In the genomic region with DNA sequence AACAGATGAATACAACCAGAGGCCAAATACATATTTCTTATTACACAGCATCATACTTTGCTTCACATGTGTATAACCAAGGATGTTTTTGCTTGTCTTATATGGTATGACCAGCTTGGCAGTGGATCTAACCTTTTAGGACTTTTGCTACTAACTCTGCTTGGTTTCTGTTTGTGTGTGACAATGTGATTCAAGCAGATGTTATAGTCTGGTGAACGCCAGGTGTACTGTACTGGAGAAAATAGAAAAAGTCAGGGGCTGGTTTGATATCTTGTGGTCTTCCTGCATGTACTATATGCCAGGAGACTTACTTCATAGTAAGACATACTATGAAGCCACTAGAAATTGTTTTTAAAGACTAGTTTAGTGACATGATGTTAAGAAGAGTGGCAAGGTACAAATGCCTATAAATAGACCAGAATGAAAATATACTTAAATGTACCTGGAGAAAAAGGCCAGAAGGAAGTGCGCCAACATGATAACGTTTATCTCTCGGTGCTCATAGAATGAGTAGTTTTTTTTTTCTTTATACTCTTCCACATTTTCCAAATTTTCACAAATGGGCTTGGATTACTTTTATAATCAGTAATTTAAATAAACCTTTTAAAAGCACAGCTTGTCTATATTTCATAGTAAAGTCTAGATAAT, we compare ENCODE assay signal across 23 cellular contexts.
DNase-seq lines count a peak whose midpoint lies in the region; ATAC-seq, FAIRE-seq and TF ChIP-seq lines count a peak whose summit lies in the region.
"Had no signal": no experiment of that assay in that cellular context is flagged by ENCODE, and none has a peak within 500 bp of the region (broad histone marks: within the 10 kb centered on the region; RNA-seq: fewer than 3 reads in every experiment).

No MANE protein-coding gene starts in this region.

- CTCF ChIA-PET in A549 (lab: Yijun Ruan, JAX) = interaction anchor here (0.6 to 1.1 kb wide), 8 partner anchors 12 to 1275 kb away, joined by 3 to 4 read pairs (median 3); no protein-coding TSS in a partner anchor
- CTCF ChIA-PET in Calu3 (lab: Charles Lee) = interaction anchor here (0.6 to 1.2 kb wide), 12 partner anchors 11 to 284 kb away, joined by 3 to 11 read pairs (median 3); no protein-coding TSS in a partner anchor

- H3K79me2 ChIP-seq in OCI-LY1 (ENCODE audit: insufficient read depth, low read length) (peaks cover 13% of the 10 kb centered on the region; the same call in 1 of the 2 replicates), hepatocyte (peaks cover 54% of the 10 kb centered on the region)

- H3K4me2 ChIP-seq in A549 (peak overlapping the region; percentile 56), OCI-LY1 (ENCODE audit: low read length) (peak overlapping the region; percentile 51), hepatocyte (peak overlapping the region; percentile 47)
- H3K4me2 ChIP-seq: neural progenitor cell had no signal

- H3K9me3 ChIP-seq in A549 = no peaks in the 10 kb centered on the region
- no peaks in the 10 kb centered on the region for H3K9me3 ChIP-seq in OCI-LY1 (ENCODE audit: low read length)
- H3K9me3 ChIP-seq in hepatocyte (ENCODE audit: low read depth) = no peaks in the 10 kb centered on the region
- no peaks in the 10 kb centered on the region for H3K9me3 ChIP-seq in aorta (ENCODE audit: control insufficient read depth, low read length)

- TF ChIP-seq POLR2A in A549 (IDR thresholded peaks at IDR 0.05; ENCODE audit: low read length) = no peak

- DNase-seq in A549 (ENCODE audit: low read depth in 1 of 2, low spot score in 1 of 2) (no peak), Calu3 (no peak), hepatocyte (ENCODE audit: low spot score) (no peak), GM10266 (ENCODE audit: extremely low spot score) (no peak), aorta (no peak)
- no peak for DNase-seq in activated CD8-positive, alpha-beta memory T cell treated with anti-CD3 and anti-CD28 coated beads, Interleukin-2, amount 50 U/mL, for 4 hours
- DNase-seq: activated gamma-delta T cell; foreskin fibroblast; hypothalamus; kidney; mesenchymal stem cell; NCI-H1436 treated with DMSO at 0.1 percent for 48 hours; NCI-H226; stimulated activated CD8-positive, alpha-beta memory T cell treated with anti-CD3 and anti-CD28 coated beads, Interleukin-4, amount 100 ng/mL, for 48 hours; WERI-Rb-1 had no signal

- no peak overlapping the region for H3K4me3 ChIP-seq in A549
- peak overlapping the region; percentile 7 for H3K4me3 ChIP-seq in OCI-LY1 (ENCODE audit: low read depth, low read length, poor library complexity, severe bottlenecking)
- no peak overlapping the region for H3K4me3 ChIP-seq in hepatocyte
- no peak overlapping the region for H3K4me3 ChIP-seq in aorta (ENCODE audit: low read length in 2 of 2)
- H3K4me3 ChIP-seq: neural progenitor cell had no signal

- H3F3A ChIP-seq in OCI-LY1 (ENCODE audit: insufficient read depth, low read length) = no peaks in the 10 kb centered on the region

- ATAC-seq in A549 (no peak), HG02938 (IDR thresholded peaks at IDR 0.05; ENCODE audit: unreplicated experiment) (no peak), aorta (ENCODE audit: low FRiP score) (no peak)

- H3K9me3 Mint-ChIP-seq in Calu3 (ENCODE audit: low read depth, unreplicated experiment) = peaks cover 3% of the 10 kb centered on the region
- H3K9me3 Mint-ChIP-seq: neural progenitor cell had no signal

- no peak for TF ChIP-seq RAD21 in A549 (conservative IDR thresholded peaks at IDR 0.05 in 1 of 2, IDR thresholded peaks at IDR 0.05 in 1 of 2)

- BruUV-seq in Calu3 (replicated peaks; lab: Mats Ljungman, UMichigan) = TSS peak; percentile 70

- H3K27me3 ChIP-seq in OCI-LY1 (ENCODE audit: insufficient read depth, low read length) = no peaks in the 10 kb centered on the region
- H3K27me3 ChIP-seq in hepatocyte = no peaks in the 10 kb centered on the region
- no peaks in the 10 kb centered on the region for H3K27me3 ChIP-seq in aorta (ENCODE audit: control insufficient read depth in 1 of 2, insufficient read depth in 2 of 2, low read length in 1 of 2)
- H3K27me3 ChIP-seq: neural progenitor cell had no signal

- H3K27me3 Mint-ChIP-seq in Calu3 (ENCODE audit: unreplicated experiment) = no peaks in the 10 kb centered on the region

- POLR2A ChIA-PET in A549 (lab: Yijun Ruan, JAX) = interaction anchor here (1.0 kb wide), 1 partner anchor 9 kb away, joined by 3 read pairs; no protein-coding TSS in a partner anchor

- TF ChIP-seq EP300 in A549 (IDR thresholded peaks at IDR 0.05) = no peak

- H2AFZ ChIP-seq in OCI-LY1 (ENCODE audit: low read length) (no peak overlapping the region), hepatocyte (no peak overlapping the region)
- H2AFZ ChIP-seq: neural progenitor cell had no signal

- intact Hi-C loops in Calu3 (cut with micrococcal nuclease; ENCODE audit: unreplicated experiment) (loop anchor here (1.0 kb wide), 1 partner anchor 39 kb away; no protein-coding TSS in a partner anchor), aorta (cut with DNase I) (no loop called here)

- no peaks in the 10 kb centered on the region for H3K36me3 ChIP-seq in OCI-LY1 (ENCODE audit: insufficient read depth, low read length)
- no peaks in the 10 kb centered on the region for H3K36me3 ChIP-seq in hepatocyte (replicated peaks; ENCODE audit: insufficient read depth, low read depth)
- H3K36me3 ChIP-seq in aorta (ENCODE audit: control insufficient read depth in 1 of 2, insufficient read depth in 2 of 2, low read length in 1 of 2) = no peaks in the 10 kb centered on the region
- H3K36me3 ChIP-seq: neural progenitor cell, WERI-Rb-1 had no signal

- H3K36me3 Mint-ChIP-seq in Calu3 (ENCODE audit: insufficient read depth, unreplicated experiment) = peaks cover 32% of the 10 kb centered on the region
- H3K36me3 Mint-ChIP-seq: neural progenitor cell had no signal

- peak; percentile 49 for FAIRE-seq in A549 (lab: Jason Lieb, UNC)
- FAIRE-seq: colon, D721Med, endothelial cell of umbilical vein, G401.6, GM12892 had no signal

- H3K4me1 Mint-ChIP-seq in Calu3 (ENCODE audit: low read depth, unreplicated experiment) = peaks cover 58% of the 10 kb centered on the region

- H3K9me2 ChIP-seq in OCI-LY1 (ENCODE audit: low read depth, low read length) (no peaks in the 10 kb centered on the region), hepatocyte (replicated peaks; ENCODE audit: insufficient read depth) (no peaks in the 10 kb centered on the region)

- WGBS in A549 (ENCODE audit: missing lambda C conversion rate) = 71% methylated on average over 4 of the region's 4 CpGs
- 74% methylated on average over 4 of the region's 4 CpGs for WGBS in hepatocyte (ENCODE audit: low lambda C conversion rate, missing lambda C conversion rate)
- 82 to 88% methylated on average over 4 of the region's 4 CpGs for WGBS in aorta, 2 donors

- H3K27ac ChIP-seq in A549 = peak overlapping the region in 1 of 2 experiments; percentile 33; a peak in 3 of 6 replicates
- peak overlapping the region; percentile 92 for H3K27ac ChIP-seq in OCI-LY1 (ENCODE audit: low read depth, low read length, poor library complexity, severe bottlenecking)
- peak overlapping the region; percentile 56 for H3K27ac ChIP-seq in hepatocyte
- H3K27ac ChIP-seq in aorta (ENCODE audit: low read depth in 1 of 2, low read length in 2 of 2) = no peak overlapping the region
- H3K27ac ChIP-seq: neural progenitor cell, WERI-Rb-1 had no signal

- peaks cover 50% of the 10 kb centered on the region for H3K4me1 ChIP-seq in A549
- H3K4me1 ChIP-seq in OCI-LY1 (ENCODE audit: insufficient read depth, low read length, severe bottlenecking) = peaks cover 71% of the 10 kb centered on the region
- H3K4me1 ChIP-seq in hepatocyte (ENCODE audit: insufficient read depth) = peaks cover 8% of the 10 kb centered on the region
- H3K4me1 ChIP-seq in aorta (ENCODE audit: control insufficient read depth in 1 of 2, insufficient read depth in 2 of 2, low read length in 2 of 2) = no peaks in the 10 kb centered on the region

- peak overlapping the region; percentile 40 for H3K9ac ChIP-seq in OCI-LY1 (ENCODE audit: low read length)
- H3K9ac ChIP-seq: neural progenitor cell had no signal

- H4K20me1 ChIP-seq in OCI-LY1 (ENCODE audit: insufficient read depth, low read length) (no peaks in the 10 kb centered on the region), hepatocyte (ENCODE audit: insufficient read depth, poor library complexity, severe bottlenecking) (no peaks in the 10 kb centered on the region)

- TF ChIP-seq CTCF in A549 (IDR thresholded peaks at IDR 0.05) (no peak), Calu3 (IDR thresholded peaks at IDR 0.05; ENCODE audit: unreplicated experiment) (no peak), OCI-LY1 (IDR thresholded peaks at IDR 0.05; ENCODE audit: low read length) (no peak), hepatocyte (IDR thresholded peaks at IDR 0.05; ENCODE audit: poor library complexity) (no peak), GM10266 (IDR thresholded peaks at IDR 0.05; ENCODE audit: control insufficient read depth, insufficient read depth, low read depth, missing control alignments) (no peak)

- H3K27ac Mint-ChIP-seq in Calu3 (ENCODE audit: unreplicated experiment) = peak overlapping the region; percentile 65

- peak overlapping the region; percentile 36 for H3K4me3 Mint-ChIP-seq in Calu3 (ENCODE audit: low read depth, unreplicated experiment)
- H3K4me3 Mint-ChIP-seq: neural progenitor cell had no signal

TF ChIP-seq in A549, 52 proteins besides CTCF, POLR2A, EP300 and RAD21 (continues in another document):
- TF ChIP-seq CEBPB (IDR thresholded peaks at IDR 0.05) = no peak
- no peak for TF ChIP-seq PHF8 (IDR thresholded peaks at IDR 0.05; ENCODE audit: borderline replicate concordance, low read depth)
- TF ChIP-seq MYC (IDR thresholded peaks at IDR 0.05; ENCODE audit: borderline replicate concordance, low read length) = no peak
- no peak for TF ChIP-seq CBX8 (IDR thresholded peaks at IDR 0.05)
- TF ChIP-seq, protein P1, sequence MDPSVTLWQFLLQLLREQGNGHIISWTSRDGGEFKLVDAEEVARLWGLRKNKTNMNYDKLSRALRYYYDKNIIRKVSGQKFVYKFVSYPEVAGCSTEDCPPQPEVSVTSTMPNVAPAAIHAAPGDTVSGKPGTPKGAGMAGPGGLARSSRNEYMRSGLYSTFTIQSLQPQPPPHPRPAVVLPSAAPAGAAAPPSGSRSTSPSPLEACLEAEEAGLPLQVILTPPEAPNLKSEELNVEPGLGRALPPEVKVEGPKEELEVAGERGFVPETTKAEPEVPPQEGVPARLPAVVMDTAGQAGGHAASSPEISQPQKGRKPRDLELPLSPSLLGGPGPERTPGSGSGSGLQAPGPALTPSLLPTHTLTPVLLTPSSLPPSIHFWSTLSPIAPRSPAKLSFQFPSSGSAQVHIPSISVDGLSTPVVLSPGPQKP (IDR thresholded peaks at IDR 0.05; ENCODE audit: low read depth, low read length) = no peak
- no peak for TF ChIP-seq SMC3 (IDR thresholded peaks at IDR 0.05)

Comparison
In these comparisons a context has a peak if more than half of its experiments do, and no peak if none do; other contexts are left out.
1. H3K27ac ChIP-seq: peak in OCI-LY1 (single experiment) and hepatocyte (single experiment); none in aorta (0 of 2).
2. Peak in every context shown above with its lines, with median percentiles within 50 percentile points of each other: H3K4me2 ChIP-seq.